Comparison of ENCODE assay signal across 1 cellular context in genomic region chr18:31506024-31506742, GRCh38.
TF ChIP-seq lines count a peak whose summit lies in the region.

No MANE protein-coding gene starts in this region.

TF ChIP-seq in endothelial cell of umbilical vein, 7 proteins besides CTCF, POLR2A, EP300 and RAD21:
- TF ChIP-seq EZH2 (IDR thresholded peaks at IDR 0.05; ENCODE audit: borderline replicate concordance, low read depth, low read length, severe bottlenecking): no peak
- no peak for TF ChIP-seq JUN (IDR thresholded peaks at IDR 0.05; ENCODE audit: borderline replicate concordance, insufficient read depth, insufficient read length, low read depth)
- no peak for TF ChIP-seq POLR2AphosphoS5 (IDR thresholded peaks at IDR 0.05; ENCODE audit: insufficient read depth, low read depth, low read length)
- TF ChIP-seq GATA2 (IDR thresholded peaks at IDR 0.05; ENCODE audit: insufficient read depth, insufficient read length, low read depth, low read length): no peak
- TF ChIP-seq MYC (IDR thresholded peaks at IDR 0.05; ENCODE audit: low read depth, low read length): no peak
- no peak for TF ChIP-seq MAX (IDR thresholded peaks at IDR 0.05; ENCODE audit: insufficient read depth, insufficient read length)
- no peak for TF ChIP-seq FOS (IDR thresholded peaks at IDR 0.05; ENCODE audit: borderline replicate concordance, insufficient read depth, low read length)
